In the genomic region with DNA sequence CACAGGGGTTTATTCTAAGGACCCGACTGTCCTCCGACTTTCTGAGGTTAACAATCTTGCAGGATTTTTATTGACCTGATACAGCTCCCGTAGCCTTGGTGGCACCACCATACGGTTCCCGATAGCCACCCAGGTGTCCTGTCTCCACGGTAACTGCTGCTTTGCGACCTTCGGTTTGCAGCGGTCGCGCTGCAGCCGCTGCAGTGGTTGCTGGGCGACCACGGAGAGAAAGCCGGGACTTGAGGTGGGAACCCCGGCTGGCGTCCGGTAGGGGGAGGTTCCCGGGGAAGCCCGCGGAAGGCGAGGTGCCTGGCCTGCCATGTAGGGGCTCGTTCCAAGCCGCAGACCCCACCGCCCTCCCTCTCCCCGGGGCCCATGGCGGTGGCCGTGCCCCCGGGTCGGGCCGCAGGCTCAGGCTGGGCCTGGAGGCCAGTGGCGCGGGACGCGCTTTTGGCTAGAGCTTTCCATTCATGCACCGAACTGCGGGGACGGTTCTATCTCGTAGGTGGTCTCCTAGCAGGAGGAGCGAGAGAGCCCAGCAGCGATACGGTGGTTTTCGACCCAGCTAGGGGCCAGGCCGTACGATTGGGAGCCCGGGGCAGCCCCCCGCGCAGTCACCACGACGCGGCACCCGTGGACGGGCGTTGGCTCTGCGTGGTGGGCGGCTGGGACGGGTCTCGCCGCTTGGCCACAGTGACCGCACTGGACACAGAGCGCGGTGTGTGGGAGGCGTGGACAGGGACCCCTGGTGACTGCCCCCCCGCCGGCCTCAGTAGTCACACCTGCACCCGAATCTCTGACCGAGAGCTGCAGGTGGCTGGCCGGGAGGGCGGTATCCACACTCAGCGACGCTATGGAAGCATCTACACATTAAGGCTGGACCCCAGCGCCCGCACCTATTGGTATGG, we compare ENCODE assay signal across 9 cellular contexts. TPM values are rescaled to one million over a fixed set of nuclear protein-coding genes. Genes with fewer than 3 reads are reported as not detected.
DNase-seq lines count a peak whose midpoint lies in the region; ATAC-seq and TF ChIP-seq lines count a peak whose summit lies in the region.
"Had no signal": no experiment of that assay in that cellular context is flagged by ENCODE, and none has a peak within 500 bp of the region (broad histone marks: within the 10 kb centered on the region; RNA-seq: fewer than 3 reads in every experiment).

A gene with protein sequence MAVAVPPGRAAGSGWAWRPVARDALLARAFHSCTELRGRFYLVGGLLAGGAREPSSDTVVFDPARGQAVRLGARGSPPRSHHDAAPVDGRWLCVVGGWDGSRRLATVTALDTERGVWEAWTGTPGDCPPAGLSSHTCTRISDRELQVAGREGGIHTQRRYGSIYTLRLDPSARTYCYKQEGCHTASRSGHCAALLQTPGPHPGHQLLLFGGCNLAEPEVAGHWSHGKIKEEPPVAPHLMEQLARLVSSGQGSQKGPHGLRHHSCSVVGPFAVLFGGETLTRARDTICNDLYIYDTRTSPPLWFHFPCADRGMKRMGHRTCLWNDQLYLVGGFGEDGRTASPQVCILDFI (plus strand): TSS at position 201 of the 908 bp plus-strand sequence. CDS start 175 bp downstream, at position 376.

- H3K4me2 ChIP-seq in trophoblast cell (ENCODE audit: low read length) = peak within 1 kb of the TSS; percentile 92

- H2AK5ac ChIP-seq in trophoblast cell (ENCODE audit: low read length) = peak within 1 kb of the TSS; percentile 12

- H3K4ac ChIP-seq in trophoblast cell (ENCODE audit: low read depth, low read length) = peak within 1 kb of the TSS; percentile 1

- H2BK5ac ChIP-seq in trophoblast cell (ENCODE audit: low read depth, low read length, poor library complexity) = peak within 1 kb of the TSS; percentile 51

- peak within 1 kb of the TSS; percentile 69 for H4K8ac ChIP-seq in trophoblast cell (ENCODE audit: low read depth, low read length)

- no peaks in the 10 kb centered on the region for H3K9me3 ChIP-seq in CD8-positive, alpha-beta T cell (ENCODE audit: low read length)
- no peaks in the 10 kb centered on the region for H3K9me3 ChIP-seq in RWPE2 (ENCODE audit: severe bottlenecking)
- no peaks in the 10 kb centered on the region for H3K9me3 ChIP-seq in adipocyte (ENCODE audit: control insufficient read depth, low read length)
- H3K9me3 ChIP-seq in heart right ventricle = no peaks in the 10 kb centered on the region
- no peaks in the 10 kb centered on the region for H3K9me3 ChIP-seq in trophoblast cell (ENCODE audit: insufficient read depth, low read depth, low read length)
- H3K9me3 ChIP-seq in upper lobe of right lung = no peaks in the 10 kb centered on the region

- H3K79me1 ChIP-seq in trophoblast cell (ENCODE audit: low read length) = peaks cover 13% of the 10 kb centered on the region

- intact Hi-C loops in CD8-positive, alpha-beta T cell (cut with DNase I, micrococcal nuclease) = loop anchor here (1.0 to 5.0 kb wide), 7 partner anchors 18 to 261 kb away; partner anchors contain the start of genes USF1 (in 2 of the 2), DEDD (in 1 of the 2), NIT1 (in 1 of the 2) and PFDN2 (in 1 of the 2)
- intact Hi-C loops in heart right ventricle (cut with DNase I) (loop anchor here in 9 of 10 donors (2.0 to 10.0 kb wide), 7 partner anchors 51 to 371 kb away; partner anchors contain the start of gene USF1 (in 2 of the 9)), upper lobe of right lung (cut with DNase I) (loop anchor here (5.0 kb wide), 1 partner anchor 106 kb away; no protein-coding TSS in a partner anchor)

- POLR2A ChIA-PET in CD8-positive, alpha-beta T cell (lab: Charles Lee) = interaction anchor here (0.6 to 5.8 kb wide), 20 partner anchors 7 to 294 kb away, joined by 3 to 70 read pairs (median 4); partner anchors contain the start of genes ARHGAP30, F11R, NIT1 and PFDN2

- H3K9me3 Mint-ChIP-seq in CD8-positive, alpha-beta T cell = no peaks in the 10 kb centered on the region

- no peaks in the 10 kb centered on the region for H3K27me3 Mint-ChIP-seq in CD8-positive, alpha-beta T cell (ENCODE audit: low read depth)

- no peak within 1 kb of the TSS for H3K27ac ChIP-seq in CD8-positive, alpha-beta T cell (ENCODE audit: low read depth, low read length)
- H3K27ac ChIP-seq in HL-60 (replicated peaks) = peak within 1 kb of the TSS; percentile 27; the same call in 1 of the 2 replicates
- H3K27ac ChIP-seq in RWPE2 (ENCODE audit: poor library complexity, severe bottlenecking) = peak within 1 kb of the TSS; percentile 31
- peak within 1 kb of the TSS in 9 of 10 donors; percentile 39 to 74 (median 67) for H3K27ac ChIP-seq in heart right ventricle
- peak within 1 kb of the TSS; percentile 1 for H3K27ac ChIP-seq in trophoblast cell (ENCODE audit: low read depth, low read length)
- H3K27ac ChIP-seq in upper lobe of right lung = peak within 1 kb of the TSS; percentile 66

- peak within 1 kb of the TSS; percentile 76 for H3K18ac ChIP-seq in trophoblast cell (ENCODE audit: low read length)

- H2BK120ac ChIP-seq in trophoblast cell (ENCODE audit: insufficient read depth, low read length, poor library complexity) = peak within 1 kb of the TSS; percentile 35

- peak within 1 kb of the TSS; percentile 65 for H3K4me3 ChIP-seq in CD8-positive, alpha-beta T cell (ENCODE audit: low read depth, low read length)
- peak within 1 kb of the TSS; percentile 22 for H3K4me3 ChIP-seq in HL-60 (replicated peaks; ENCODE audit: insufficient read depth, low read length)
- peak within 1 kb of the TSS; percentile 53 for H3K4me3 ChIP-seq in RWPE2 (ENCODE audit: severe bottlenecking)
- H3K4me3 ChIP-seq in adipocyte (ENCODE audit: low read length) = peak within 1 kb of the TSS; percentile 74
- peak within 1 kb of the TSS; percentile 15 to 77 (median 60) for H3K4me3 ChIP-seq in heart right ventricle
- peak within 1 kb of the TSS; percentile 87 for H3K4me3 ChIP-seq in trophoblast cell (ENCODE audit: low read depth, low read length)
- peak within 1 kb of the TSS; percentile 65 for H3K4me3 ChIP-seq in upper lobe of right lung

- WGBS in heart right ventricle, 2 donors = 14 to 17% methylated on average over 72 to 73 of the region's 73 CpGs
- no CpG with 5 or more reads among the region's 73 CpGs for WGBS in trophoblast cell (ENCODE audit: extremely low coverage, insufficient coverage, insufficient read length)

- peak within 1 kb of the TSS; percentile 89 for H3K4me3 Mint-ChIP-seq in CD8-positive, alpha-beta T cell

- H3K9ac ChIP-seq in adipocyte (ENCODE audit: low read length) (peak within 1 kb of the TSS; percentile 75), trophoblast cell (ENCODE audit: low read length) (peak within 1 kb of the TSS; percentile 82)

- peak; percentile 16 to 76 (median 61) for DNase-seq in CD8-positive, alpha-beta T cell
- DNase-seq in HL-60 (ENCODE audit: low read depth in 1 of 2, low spot score in 1 of 2) (peak; percentile 62 to 66), RWPE2 (ENCODE audit: low spot score) (peak; percentile 87), adipocyte (ENCODE audit: low read depth) (peak; percentile 69), heart right ventricle (peak; percentile 70 to 77), trophoblast cell (peak in 1 of 2 donors; percentile 68), upper lobe of right lung (peak; percentile 92)

- peak within 1 kb of the TSS; percentile 87 for H4K91ac ChIP-seq in trophoblast cell (ENCODE audit: low read depth, low read length)

- H3K27me3 ChIP-seq in CD8-positive, alpha-beta T cell (ENCODE audit: insufficient read depth, low read length) = no peaks in the 10 kb centered on the region
- H3K27me3 ChIP-seq in HL-60 (ENCODE audit: insufficient read depth, poor library complexity, severe bottlenecking) (no peaks in the 10 kb centered on the region), RWPE2 (ENCODE audit: insufficient read depth, poor library complexity, severe bottlenecking) (no peaks in the 10 kb centered on the region), adipocyte (replicated peaks; ENCODE audit: control insufficient read depth, insufficient read depth, low read length) (no peaks in the 10 kb centered on the region), heart right ventricle (no peaks in the 10 kb centered on the region), trophoblast cell (ENCODE audit: insufficient read depth, low read length) (no peaks in the 10 kb centered on the region), upper lobe of right lung (no peaks in the 10 kb centered on the region)

- H3K27ac Mint-ChIP-seq in CD8-positive, alpha-beta T cell = peak within 1 kb of the TSS; percentile 92

- peak within 1 kb of the TSS; percentile 63 for H2AFZ ChIP-seq in trophoblast cell (ENCODE audit: insufficient read depth, low read length, poor library complexity)

- peak; percentile 67 for ATAC-seq in CD8-positive, alpha-beta T cell
- ATAC-seq in GM19463 (IDR thresholded peaks at IDR 0.05; ENCODE audit: unreplicated experiment) (peak; percentile 68), RWPE2 (ENCODE audit: low read depth) (peak; percentile 83), heart right ventricle (peak; percentile 72 to 94 (median 84)), upper lobe of right lung (peak; percentile 89)

- no peak for TF ChIP-seq CTCF in CD8-positive, alpha-beta T cell (IDR thresholded peaks at IDR 0.05)
- no peak for TF ChIP-seq CTCF in HL-60 (IDR thresholded peaks at IDR 0.05; ENCODE audit: insufficient read depth, low read length)
- peak; percentile 8 for TF ChIP-seq CTCF in RWPE2 (IDR thresholded peaks at IDR 0.05; ENCODE audit: poor library complexity, severe bottlenecking)
- peak in 2 of 9 donors; percentile 4 to 8 for TF ChIP-seq CTCF in heart right ventricle (IDR thresholded peaks at IDR 0.05)
- peak; percentile 17 for TF ChIP-seq CTCF in upper lobe of right lung (IDR thresholded peaks at IDR 0.05)

- H3K23ac ChIP-seq in trophoblast cell (ENCODE audit: low read length) = no peak within 1 kb of the TSS

- peaks cover 32% of the 10 kb centered on the region for H3K36me3 Mint-ChIP-seq in CD8-positive, alpha-beta T cell

- peak within 1 kb of the TSS; percentile 78 for H2BK12ac ChIP-seq in trophoblast cell (ENCODE audit: low read length)

- peaks cover 14% of the 10 kb centered on the region for H3K4me1 ChIP-seq in CD8-positive, alpha-beta T cell (ENCODE audit: insufficient read depth, low read length)
- no peaks in the 10 kb centered on the region for H3K4me1 ChIP-seq in RWPE2 (ENCODE audit: insufficient read depth, poor library complexity, severe bottlenecking)
- H3K4me1 ChIP-seq in adipocyte (ENCODE audit: control insufficient read depth, insufficient read depth, low read length) = peaks cover 61% of the 10 kb centered on the region
- H3K4me1 ChIP-seq in heart right ventricle = peaks cover 7 to 43% (median 22%) of the 10 kb centered on the region in 9 donors
- H3K4me1 ChIP-seq in trophoblast cell (ENCODE audit: control insufficient read depth in 1 of 2, insufficient read depth in 2 of 2, low read length in 2 of 2) = peaks cover 10 to 12% of the 10 kb centered on the region in 2 experiments
- H3K4me1 ChIP-seq in upper lobe of right lung = peaks cover 19% of the 10 kb centered on the region

- H4K12ac ChIP-seq in trophoblast cell (ENCODE audit: low read depth, low read length) = peak within 1 kb of the TSS; percentile 56

- H3K4me1 Mint-ChIP-seq in CD8-positive, alpha-beta T cell (ENCODE audit: low read depth) = peaks cover 24% of the 10 kb centered on the region

- H3K79me2 ChIP-seq in trophoblast cell (ENCODE audit: control insufficient read depth, insufficient read depth, low read length, poor library complexity) = peaks cover 3% of the 10 kb centered on the region

- H3K14ac ChIP-seq in trophoblast cell (ENCODE audit: low read length) = peak within 1 kb of the TSS; percentile 73

- H3K36me3 ChIP-seq in CD8-positive, alpha-beta T cell (ENCODE audit: insufficient read depth, low read length) = peaks cover 8% of the 10 kb centered on the region
- H3K36me3 ChIP-seq in RWPE2 (ENCODE audit: low read depth) (peaks cover 26% of the 10 kb centered on the region), adipocyte (ENCODE audit: control insufficient read depth, insufficient read depth, low read length, severe bottlenecking) (peaks cover 29% of the 10 kb centered on the region), heart right ventricle (peaks cover 0 to 33% (median 13%) of the 10 kb centered on the region in 9 donors), trophoblast cell (ENCODE audit: control insufficient read depth in 1 of 2, insufficient read depth in 2 of 2, low read length in 2 of 2) (peaks cover 12 to 21% of the 10 kb centered on the region in 2 experiments), upper lobe of right lung (peaks cover 31% of the 10 kb centered on the region)

- CTCF ChIA-PET in CD8-positive, alpha-beta T cell (lab: Charles Lee) = interaction anchor here (0.6 to 10.6 kb wide), 39 partner anchors 7 to 188 kb away, joined by 3 to 198 read pairs (median 7); partner anchors contain the start of genes ARHGAP30, F11R, NECTIN4 and NIT1

RNA-seq across cellular contexts. Expression of the gene that starts here (rescaled TPM):
- not detected for total RNA-seq in CD8-positive, alpha-beta T cell
- total RNA-seq in heart right ventricle = 10 to 100 TPM in 5 of 10 donors, 1 to 10 TPM in 5; 2.2 to 17.7 (median 9.0) TPM
- 1 to 10 TPM in 1 of 2 donors, under 1 TPM in 1; 0.83 to 6.7 TPM for polyA plus RNA-seq in heart right ventricle
- 4.0 and 4.5 TPM in 2 replicates for polyA plus RNA-seq in trophoblast cell (2013)
- total RNA-seq in upper lobe of right lung = 3.2 TPM
- total RNA-seq: T-helper 2 cell treated with Interferon-gamma antibody and Interleukin-4, amounts not matched to agents 100 ng/mL and 5 ng/mL, for 36 hours had no signal

Comparison
In these comparisons a context has a peak if more than half of its experiments do, and no peak if none do; other contexts are left out.
1. Peak in DNase-seq, ATAC-seq and H3K4me3 ChIP-seq in CD8-positive, alpha-beta T cell; RNA of the gene not detected or under 1 TPM.
2. H3K4me3 ChIP-seq: peak in every context shown above with its lines; median percentile 87 in trophoblast cell; 74 in adipocyte; 65 in CD8-positive, alpha-beta T cell; 65 in upper lobe of right lung; 60 in heart right ventricle; 53 in RWPE2; 22 in HL-60.
3. CTCF ChIP-seq: peak in RWPE2 (single experiment) and upper lobe of right lung (single experiment); none in CD8-positive, alpha-beta T cell (single experiment) and HL-60 (single experiment).
4. Peak in every context shown above with its lines, with median percentiles within 50 percentile points of each other: ATAC-seq.